In genomic region chr6:53464942-53465460, GRCh38 we compare ENCODE assay signal across 11 cellular contexts.
DNase-seq lines count a peak whose midpoint lies in the region; ATAC-seq and TF ChIP-seq lines count a peak whose summit lies in the region.
"Had no signal": no experiment of that assay in that cellular context is flagged by ENCODE, and none has a peak within 500 bp of the region (broad histone marks: within the 10 kb centered on the region; RNA-seq: fewer than 3 reads in every experiment).

No MANE protein-coding gene starts in this region.

- H3K36me3 ChIP-seq in mucosa of descending colon (ENCODE audit: low read depth) (no peaks in the 10 kb centered on the region), uterus (no peaks in the 10 kb centered on the region)

- no peak for TF ChIP-seq POLR2A in uterus (IDR thresholded peaks at IDR 0.05)

- H3K4me1 ChIP-seq in mucosa of descending colon (ENCODE audit: low read depth) (peaks cover 6% of the 10 kb centered on the region), uterus (peaks cover 0 to 5% of the 10 kb centered on the region in 2 donors)

- H3K4me1 Mint-ChIP-seq in activated T-cell treated with anti-CD3 and anti-CD28 coated beads, Interleukin-2, amount 50 U/mL, for 72 hours (ENCODE audit: low read depth): no peaks in the 10 kb centered on the region

- H3K27ac ChIP-seq in uterus: peak overlapping the region; percentile 70 to 74

- H3K9me3 ChIP-seq in mucosa of descending colon (no peaks in the 10 kb centered on the region), uterus (no peaks in the 10 kb centered on the region)

- no peaks in the 10 kb centered on the region for H3K36me3 Mint-ChIP-seq in activated naive CD4-positive, alpha-beta T cell treated with anti-CD3 and anti-CD28 coated beads, Interleukin-2, amount 50 U/mL, for 72 hours
- H3K36me3 Mint-ChIP-seq in activated T-cell treated with anti-CD3 and anti-CD28 coated beads, Interleukin-2, amount 50 U/mL, for 72 hours (ENCODE audit: insufficient read depth in 2 of 2): no peaks in the 10 kb centered on the region
- H3K36me3 Mint-ChIP-seq: WTC11 had no signal

- H3K27me3 ChIP-seq in uterus: no peaks in the 10 kb centered on the region

- peak overlapping the region; percentile 0 to 7 for H3K27ac Mint-ChIP-seq in activated naive CD4-positive, alpha-beta T cell treated with anti-CD3 and anti-CD28 coated beads, Interleukin-2, amount 50 U/mL, for 72 hours
- H3K27ac Mint-ChIP-seq in activated T-cell treated with anti-CD3 and anti-CD28 coated beads, Interleukin-2, amount 50 U/mL, for 72 hours: no peak overlapping the region
- H3K27ac Mint-ChIP-seq: WTC11 had no signal

- ATAC-seq in activated naive CD4-positive, alpha-beta T cell treated with anti-CD3 and anti-CD28 coated beads, Interleukin-2, amount 50 U/mL, for 72 hours: no peak
- ATAC-seq in mucosa of descending colon: peak; percentile 55
- ATAC-seq in activated T-cell treated with anti-CD3 and anti-CD28 coated beads, Interleukin-2, amount 50 U/mL, for 72 hours (replicated peaks in 1 of 2): no peak
- ATAC-seq: WTC11 had no signal

- no peak overlapping the region for H3K4me3 ChIP-seq in epithelial cell of esophagus (ENCODE audit: low read length)
- H3K4me3 ChIP-seq in mucosa of descending colon: no peak overlapping the region
- H3K4me3 ChIP-seq in uterus: no peak overlapping the region
- H3K4me3 ChIP-seq: skin epidermis had no signal

- peaks cover 15% of the 10 kb centered on the region for H3K27me3 Mint-ChIP-seq in activated T-cell treated with anti-CD3 and anti-CD28 coated beads, Interleukin-2, amount 50 U/mL, for 72 hours (ENCODE audit: low read depth)

- no peaks in the 10 kb centered on the region for H3K9me3 Mint-ChIP-seq in activated naive CD4-positive, alpha-beta T cell treated with anti-CD3 and anti-CD28 coated beads, Interleukin-2, amount 50 U/mL, for 72 hours
- no peaks in the 10 kb centered on the region for H3K9me3 Mint-ChIP-seq in activated T-cell treated with anti-CD3 and anti-CD28 coated beads, Interleukin-2, amount 50 U/mL, for 72 hours
- H3K9me3 Mint-ChIP-seq: WTC11 had no signal

- TF ChIP-seq CTCF in epithelial cell of esophagus (IDR thresholded peaks at IDR 0.05; ENCODE audit: insufficient read depth, low read depth, low read length, missing control alignments): no peak
- no peak for TF ChIP-seq CTCF in mucosa of descending colon (IDR thresholded peaks at IDR 0.05)
- TF ChIP-seq CTCF in uterus (IDR thresholded peaks at IDR 0.05): no peak

- no peak for DNase-seq in activated naive CD4-positive, alpha-beta T cell treated with anti-CD3 and anti-CD28 coated beads, Interleukin-2, amount 50 U/mL, for 72 hours (ENCODE audit: low spot score in 2 of 2)
- no peak for DNase-seq in activated naive CD4-positive, alpha-beta T cell treated with Interleukin-2 at 50 U/mL for 16 hours
- peak; percentile 17 for DNase-seq in epithelial cell of esophagus (ENCODE audit: low read depth)
- no peak for DNase-seq in mucosa of descending colon
- DNase-seq in uterus: peak; percentile 83 to 92
- no peak for DNase-seq in putamen (ENCODE audit: low spot score)
- no peak for DNase-seq in glomerular visceral epithelial cell (ENCODE audit: extremely low spot score)
- no peak for DNase-seq in activated T-cell treated with anti-CD3 and anti-CD28 coated beads, Interleukin-2, amount 50 U/mL, for 72 hours
- DNase-seq: NCI-H2171 treated with DMSO at 0.1 percent for 48 hours had no signal

- H3K4me3 Mint-ChIP-seq in activated T-cell treated with anti-CD3 and anti-CD28 coated beads, Interleukin-2, amount 50 U/mL, for 72 hours: no peak overlapping the region
- H3K4me3 Mint-ChIP-seq: WTC11 had no signal

- intact Hi-C loops in mucosa of descending colon (cut with DNase I, micrococcal nuclease) (no loop called here), uterus (cut with DNase I; ENCODE audit: low total_unique reads) (no loop called here)

Comparison
In these comparisons a context has a peak if more than half of its experiments do, and no peak if none do; other contexts are left out.
1. DNase-seq: peak in epithelial cell of esophagus (single experiment) and uterus (2 of 2); none in activated naive CD4-positive, alpha-beta T cell treated with anti-CD3 and anti-CD28 coated beads, Interleukin-2, amount 50 U/mL, for 72 hours (0 of 2), activated naive CD4-positive, alpha-beta T cell treated with Interleukin-2 at 50 U/mL for 16 hours (single experiment), mucosa of descending colon (0 of 3), putamen (single experiment), glomerular visceral epithelial cell (single experiment) and activated T-cell treated with anti-CD3 and anti-CD28 coated beads, Interleukin-2, amount 50 U/mL, for 72 hours (0 of 2).